1 cellular context compared by ENCODE assay signal in genomic region chr2:23346781-23347180, GRCh38.
TF ChIP-seq lines count a peak whose summit lies in the region.

No MANE protein-coding gene starts in this region.

TF ChIP-seq in IMR-90, 13 proteins besides CTCF, POLR2A, EP300 and RAD21:
- TF ChIP-seq RCOR1 (IDR thresholded peaks at IDR 0.05; ENCODE audit: insufficient replicate concordance, low read length) (no peak), FOS (IDR thresholded peaks at IDR 0.05; ENCODE audit: low read depth, low read length) (no peak), RFX5 (IDR thresholded peaks at IDR 0.05; ENCODE audit: low read depth, low read length) (no peak), MAFK (IDR thresholded peaks at IDR 0.05; ENCODE audit: low read depth, low read length) (no peak), USF2 (IDR thresholded peaks at IDR 0.05; ENCODE audit: low read depth, low read length) (no peak), NFE2L2 (IDR thresholded peaks at IDR 0.05; ENCODE audit: low read depth, low read length) (no peak), MAZ (IDR thresholded peaks at IDR 0.05; ENCODE audit: borderline replicate concordance, low read depth, low read length) (no peak), MXI1 (IDR thresholded peaks at IDR 0.05; ENCODE audit: borderline replicate concordance, low read depth, low read length) (no peak), SMC3 (IDR thresholded peaks at IDR 0.05; ENCODE audit: low read depth, low read length) (no peak), ELK1 (IDR thresholded peaks at IDR 0.05; ENCODE audit: borderline replicate concordance, low read depth, low read length) (no peak), BHLHE40 (IDR thresholded peaks at IDR 0.05; ENCODE audit: low read depth, low read length) (no peak), CHD1 (IDR thresholded peaks at IDR 0.05; ENCODE audit: low read depth, low read length) (no peak), CEBPB (IDR thresholded peaks at IDR 0.05; ENCODE audit: low read depth, low read length) (no peak)
